In the genomic region with DNA sequence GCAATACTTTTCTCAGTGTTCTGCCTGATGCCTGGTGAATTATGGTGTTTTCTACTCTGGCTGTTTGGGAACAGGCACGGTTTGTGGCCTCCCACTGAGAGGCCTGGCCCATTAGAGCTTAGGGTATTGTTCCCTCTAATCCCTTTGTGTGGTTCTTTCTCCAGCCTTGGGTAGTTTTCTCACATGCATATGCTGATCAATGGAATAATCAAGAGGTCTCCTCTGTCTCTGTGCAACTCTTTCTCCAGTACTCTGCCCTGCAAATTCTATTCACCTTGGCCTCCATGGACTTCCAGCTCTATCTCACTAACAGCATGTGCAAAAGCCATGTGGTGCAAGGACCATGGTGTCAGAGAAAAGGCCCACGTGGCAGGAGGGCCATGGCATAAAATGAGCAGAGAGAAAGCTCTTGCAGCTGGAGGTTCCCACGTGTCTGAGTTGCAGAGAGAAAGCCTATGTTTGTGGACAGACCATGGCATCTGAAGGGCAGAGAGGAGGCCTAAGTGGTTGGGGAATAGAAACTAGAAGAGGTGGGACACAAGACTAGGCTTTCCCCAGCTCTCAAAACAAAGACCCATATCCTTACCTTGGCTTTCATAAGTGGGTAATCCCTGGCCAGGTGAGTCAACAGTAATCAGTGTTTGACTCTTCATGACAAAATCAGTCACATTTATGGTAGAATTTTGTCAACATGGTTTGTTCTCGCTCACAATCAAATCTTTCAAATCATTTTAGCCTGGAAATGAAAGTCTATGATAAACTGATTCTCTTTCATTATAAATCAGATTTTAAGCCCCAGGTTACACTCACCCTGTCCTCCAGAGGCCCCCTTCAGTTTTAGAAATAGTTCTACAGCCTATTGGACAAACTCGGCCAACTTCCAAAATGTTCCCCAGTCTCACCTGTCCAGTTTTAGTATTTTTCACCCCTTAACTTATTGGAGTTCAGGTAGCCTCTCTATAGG, we compare ENCODE assay signal across 19 cellular contexts. TPM values are rescaled to one million over a fixed set of nuclear protein-coding genes. Genes with fewer than 3 reads are reported as not detected.
DNase-seq lines count a peak whose midpoint lies in the region; ATAC-seq, FAIRE-seq and TF ChIP-seq lines count a peak whose summit lies in the region.
"Had no signal": no experiment of that assay in that cellular context is flagged by ENCODE, and none has a peak within 500 bp of the region (broad histone marks: within the 10 kb centered on the region; RNA-seq: fewer than 3 reads in every experiment).

No MANE protein-coding gene starts in this region.

- WGBS in HepG2 (ENCODE audit: low lambda C conversion rate), result 1% methylated on average over 5 of the region's 5 CpGs

- H3K79me2 ChIP-seq in KMS-11 (ENCODE audit: insufficient read depth, low read depth), result no peaks in the 10 kb centered on the region
- H3K79me2 ChIP-seq in HepG2 (ENCODE audit: insufficient read depth, low read length), result no peaks in the 10 kb centered on the region

- H3K36me3 ChIP-seq in KMS-11 (ENCODE audit: insufficient read depth) (no peaks in the 10 kb centered on the region), HepG2 (replicated peaks in 1 of 2; ENCODE audit: control insufficient read depth in 1 of 2, insufficient read depth in 2 of 2, low read length in 2 of 2) (no peaks in the 10 kb centered on the region)
- H3K36me3 ChIP-seq: lower lobe of right lung had no signal

- TF ChIP-seq EP300 in HepG2 (IDR thresholded peaks at IDR 0.05; ENCODE audit: low read depth in 2 of 2, low read length in 2 of 2) (no peak), HepG2 (CRISPR knock-in tag; IDR thresholded peaks at IDR 0.05; ENCODE audit: borderline replicate concordance) (no peak)

- no peak for FAIRE-seq in HepG2 (lab: Jason Lieb, UNC)
- FAIRE-seq: frontal cortex had no signal

- H3K4me3 ChIP-seq in KMS-11 (IDR thresholded peaks at IDR 0.05; ENCODE audit: insufficient read depth, low read depth, low read length) (no peak overlapping the region), HepG2 (replicated peaks in 1 of 3; ENCODE audit: insufficient read depth in 1 of 3, low read depth in 2 of 3, low read length in 3 of 3) (no peak overlapping the region)
- H3K4me3 ChIP-seq: BLaER1, lower lobe of right lung had no signal

- H4K20me1 ChIP-seq in KMS-11 (ENCODE audit: insufficient read depth) (no peaks in the 10 kb centered on the region), HepG2 (ENCODE audit: insufficient read depth, low read length) (no peaks in the 10 kb centered on the region)

- DNase-seq in ELF-1 (ENCODE audit: low read depth, low spot score) (peak; percentile 77), HepG2 (ENCODE audit: low spot score) (no peak), RKO (ENCODE audit: low spot score) (no peak), T-helper 9 cell (no peak)
- DNase-seq: activated CD8-positive, alpha-beta memory T cell treated with anti-CD3 and anti-CD28 coated beads, Interleukin-2, amount 50 U/mL, for 48 hours; cerebellar nuclear complex; DMS 273 treated with DMSO at 0.1 percent for 48 hours; lower lobe of right lung; T-helper 1 cell had no signal

- H3K9me3 ChIP-seq in HepG2 (ENCODE audit: low read length), result no peaks in the 10 kb centered on the region

- H3K27ac ChIP-seq in KMS-11 (no peak overlapping the region), HepG2 (ENCODE audit: extremely low read length, insufficient read depth, low read length) (no peak overlapping the region)
- H3K27ac ChIP-seq: BLaER1, lower lobe of right lung had no signal

- H3K4me1 ChIP-seq in KMS-11 (ENCODE audit: low read depth, poor library complexity, severe bottlenecking) (peaks cover 12% of the 10 kb centered on the region), HepG2 (ENCODE audit: insufficient read depth, low read length) (no peaks in the 10 kb centered on the region)
- H3K4me1 ChIP-seq: lower lobe of right lung had no signal

- H2AFZ ChIP-seq in KMS-11 (ENCODE audit: low read depth) (peak overlapping the region; percentile 25; the same call in 1 of the 2 replicates), HepG2 (ENCODE audit: low read length) (no peak overlapping the region)

- ATAC-seq in GM18511 (IDR thresholded peaks at IDR 0.05; ENCODE audit: unreplicated experiment) (peak; percentile 46), HepG2 (no peak), GM18907 (IDR thresholded peaks at IDR 0.05; ENCODE audit: unreplicated experiment) (no peak)
- ATAC-seq: lower lobe of right lung; natural killer cell treated with Interleukin-12 subunit alpha and Interleukin-12 subunit beta and Interleukin-15 and Interleukin-18, amount 100 ng/mL, for 72 hours; Right ventricle myocardium inferior had no signal

- TF ChIP-seq RAD21 in HepG2 (CRISPR knock-in tag; IDR thresholded peaks at IDR 0.05), result no peak

- CTCF ChIA-PET in HepG2 (lab: Yijun Ruan, JAX; ENCODE audit: low intra/inter-chr PET ratio, low total read pairs), result interaction anchor here (1.5 kb wide), 1 partner anchor 324 kb away, joined by 6 read pairs; no protein-coding TSS in a partner anchor

- no peak for TF ChIP-seq POLR2A in HepG2 (IDR thresholded peaks at IDR 0.05; ENCODE audit: insufficient read depth in 1 of 2, low read depth in 2 of 2, low read length in 2 of 2)

- TF ChIP-seq CTCF in KMS-11 (conservative IDR thresholded peaks at IDR 0.05; ENCODE audit: low read depth, low read length) (no peak), HepG2 (CRISPR knock-in tag; IDR thresholded peaks at IDR 0.05) (no peak)

- intact Hi-C loops in HepG2 (cut with micrococcal nuclease; ENCODE audit: unreplicated experiment), result no loop called here

- in situ Hi-C loops in HepG2 (cut with HindIII; ENCODE audit: extremely low pct_ligation_motif_present, low pct_unique_long_range_greater_than_20kb), result no loop called here

- POLR2A ChIA-PET in HepG2 (lab: Yijun Ruan, JAX), result no interaction called here

- BruUV-seq in HepG2 (replicated peaks; lab: Mats Ljungman, UMichigan), result no TSS peak

- H3K9ac ChIP-seq in KMS-11 (no peak overlapping the region), HepG2 (ENCODE audit: insufficient read depth, low read depth, low read length) (no peak overlapping the region)
- H3K9ac ChIP-seq: BLaER1 had no signal

- no peaks in the 10 kb centered on the region for H3K27me3 ChIP-seq in KMS-11 (ENCODE audit: insufficient read depth, low read depth)
- H3K27me3 ChIP-seq in HepG2 (ENCODE audit: control insufficient read depth in 1 of 2, insufficient read depth in 2 of 2, low read length in 2 of 2), result 0 out of 5 replicates have a peak, but pooled peaks cover 0 to 7% of the 10 kb centered on the region in 2 experiments
- H3K27me3 ChIP-seq: BLaER1 had no signal

- H3K4me2 ChIP-seq in KMS-11, result no peak overlapping the region
- H3K4me2 ChIP-seq in HepG2 (ENCODE audit: low read depth, low read length), result no peak overlapping the region
- H3K4me2 ChIP-seq: BLaER1 had no signal

RNA-seq across cellular contexts. Expression of a gene that starts 17.3 kb away (rescaled TPM):
- not detected in 2 replicates for total RNA-seq in HepG2 (2016; rRNA removed; fragmentation: Illumina TruSeq; extraction: Trizol)
- not detected in 2 replicates for total RNA-seq in HepG2 (2016; cell fraction: cytosol; rRNA removed; fragmentation: Illumina TruSeq; extraction: Trizol; ENCODE audit: low read depth)
- not detected in 2 replicates for total RNA-seq in HepG2 (2016; cell fraction: insoluble cytoplasmic fraction; rRNA removed; fragmentation: Illumina TruSeq; extraction: Trizol)
- total RNA-seq in HepG2 (2016; cell fraction: membrane; rRNA removed; fragmentation: Illumina TruSeq; extraction: Trizol), result not detected in 2 replicates
- not detected in 2 replicates for total RNA-seq in HepG2 (2016; cell fraction: nucleus; rRNA removed; fragmentation: Illumina TruSeq; extraction: Trizol)
- not detected in 2 replicates for polyA plus RNA-seq in HepG2 (2011; rRNA removed)
- polyA plus RNA-seq in HepG2 (2011; cell fraction: cytosol; rRNA removed), result not detected in 2 replicates
- not detected in 2 replicates for polyA plus RNA-seq in HepG2 (2011; cell fraction: nucleus; rRNA removed)
- not detected in 2 replicates for polyA plus RNA-seq in HepG2 (2012)
- polyA plus RNA-seq in HepG2 (2016; cell fraction: cytosol; fragmentation: Illumina TruSeq; extraction: Trizol; ENCODE audit: low read depth), result not detected in 2 replicates
- not detected in 2 replicates for polyA plus RNA-seq in HepG2 (2016; cell fraction: insoluble cytoplasmic fraction; fragmentation: Illumina TruSeq; extraction: Trizol; ENCODE audit: low read depth)
- not detected in 2 replicates for polyA plus RNA-seq in HepG2 (2016; cell fraction: membrane; fragmentation: Illumina TruSeq; extraction: Trizol; ENCODE audit: low read depth)
- polyA plus RNA-seq in HepG2 (2016; cell fraction: nucleus; fragmentation: Illumina TruSeq; extraction: Trizol; ENCODE audit: insufficient read depth, low read depth), result not detected in 2 replicates
- polyA minus RNA-seq in HepG2 (2011; rRNA and poly(A)+ RNA removed; ENCODE audit: low replicate concordance), result not detected in 2 replicates
- polyA minus RNA-seq in HepG2 (2011; cell fraction: cytosol; rRNA and poly(A)+ RNA removed), result not detected in 2 replicates
- polyA minus RNA-seq in HepG2 (2011; cell fraction: nucleus; rRNA and poly(A)+ RNA removed), result not detected in 2 replicates
- total RNA-seq: endothelial cell of umbilical vein; frontal cortex; lower lobe of right lung; natural killer cell treated with Interleukin-12 subunit alpha and Interleukin-12 subunit beta and Interleukin-15 and Interleukin-18, amount 100 ng/mL, for 72 hours; pulmonary artery endothelial cell; Right ventricle myocardium inferior had no signal
- polyA plus RNA-seq: endothelial cell of umbilical vein, IgD-negative memory B cell had no signal

RNA-seq across cellular contexts. Expression of a gene that starts 37.3 kb away (rescaled TPM):
- not detected in 2 replicates for total RNA-seq in HepG2 (2016; rRNA removed; fragmentation: Illumina TruSeq; extraction: Trizol)
- not detected in 2 replicates for total RNA-seq in HepG2 (2016; cell fraction: cytosol; rRNA removed; fragmentation: Illumina TruSeq; extraction: Trizol; ENCODE audit: low read depth)
- not detected in 2 replicates for total RNA-seq in HepG2 (2016; cell fraction: insoluble cytoplasmic fraction; rRNA removed; fragmentation: Illumina TruSeq; extraction: Trizol)
- total RNA-seq in HepG2 (2016; cell fraction: membrane; rRNA removed; fragmentation: Illumina TruSeq; extraction: Trizol), result not detected in 2 replicates
- total RNA-seq in HepG2 (2016; cell fraction: nucleus; rRNA removed; fragmentation: Illumina TruSeq; extraction: Trizol), result not detected in 2 replicates
- not detected in 2 replicates for polyA plus RNA-seq in HepG2 (2011; rRNA removed)
- not detected in 2 replicates for polyA plus RNA-seq in HepG2 (2011; cell fraction: cytosol; rRNA removed)
- not detected in 2 replicates for polyA plus RNA-seq in HepG2 (2011; cell fraction: nucleus; rRNA removed)
- not detected in 2 replicates for polyA plus RNA-seq in HepG2 (2012)
- not detected in 2 replicates for polyA plus RNA-seq in HepG2 (2016; cell fraction: cytosol; fragmentation: Illumina TruSeq; extraction: Trizol; ENCODE audit: low read depth)
- not detected in 2 replicates for polyA plus RNA-seq in HepG2 (2016; cell fraction: insoluble cytoplasmic fraction; fragmentation: Illumina TruSeq; extraction: Trizol; ENCODE audit: low read depth)
- not detected in 2 replicates for polyA plus RNA-seq in HepG2 (2016; cell fraction: membrane; fragmentation: Illumina TruSeq; extraction: Trizol; ENCODE audit: low read depth)
- polyA plus RNA-seq in HepG2 (2016; cell fraction: nucleus; fragmentation: Illumina TruSeq; extraction: Trizol; ENCODE audit: insufficient read depth, low read depth), result not detected in 2 replicates
- polyA minus RNA-seq in HepG2 (2011; rRNA and poly(A)+ RNA removed; ENCODE audit: low replicate concordance), result not detected in 2 replicates
- polyA minus RNA-seq in HepG2 (2011; cell fraction: cytosol; rRNA and poly(A)+ RNA removed), result not detected in 2 replicates
- not detected in 2 replicates for polyA minus RNA-seq in HepG2 (2011; cell fraction: nucleus; rRNA and poly(A)+ RNA removed)
- total RNA-seq: endothelial cell of umbilical vein; frontal cortex; lower lobe of right lung; natural killer cell treated with Interleukin-12 subunit alpha and Interleukin-12 subunit beta and Interleukin-15 and Interleukin-18, amount 100 ng/mL, for 72 hours; pulmonary artery endothelial cell; Right ventricle myocardium inferior had no signal
- polyA plus RNA-seq: endothelial cell of umbilical vein had no signal
